32 cellular contexts compared by ENCODE assay signal in genomic region chr9:137851516-137852217, GRCh38. TPM values are rescaled to one million over a fixed set of nuclear protein-coding genes. Genes with fewer than 3 reads are reported as not detected.
"Had no signal": no experiment of that assay in that cellular context is flagged by ENCODE, and none has a peak within 500 bp of the region (broad histone marks: within the 10 kb centered on the region; RNA-seq: fewer than 3 reads in every experiment).

No MANE protein-coding gene starts in this region.

- H3K36me3 ChIP-seq: adrenal gland, neutrophil, ovary, prostate gland, stomach, thyroid gland, upper lobe of right lung had no signal

- H3K27ac Mint-ChIP-seq: activated naive CD8-positive, alpha-beta T cell; effector memory CD8-positive, alpha-beta T cell; mesothelial cell of epicardium; nephron progenitor cell; stimulated activated naive B cell treated with anti-CD40 and anti-IgM and Interleukin-4, amounts not matched to agents 10 μg/mL and 1 μg/mL and 100 μg/mL, for 72 hours; T-helper 17 cell had no signal

- H3K4me1 ChIP-seq: adrenal gland, prostate gland, stomach, thyroid gland, upper lobe of right lung had no signal

- FAIRE-seq: endothelial cell of umbilical vein, kidney had no signal

- H3K4me3 ChIP-seq: adrenal gland, ovary, prostate gland, stomach, thyroid gland, upper lobe of right lung had no signal

- H3K4me3 Mint-ChIP-seq: activated naive CD8-positive, alpha-beta T cell; effector memory CD8-positive, alpha-beta T cell; mesothelial cell of epicardium; naive B cell; nephron progenitor cell; stimulated activated naive B cell treated with anti-CD40 and anti-IgM and Interleukin-4, amounts not matched to agents 10 μg/mL and 1 μg/mL and 100 μg/mL, for 72 hours; T-helper 17 cell had no signal

- H3K27me3 ChIP-seq: adrenal gland, neutrophil, ovary, stomach, thyroid gland, upper lobe of right lung had no signal

- H3K27me3 Mint-ChIP-seq: activated naive CD8-positive, alpha-beta T cell; stimulated activated naive B cell treated with anti-CD40 and anti-IgM and Interleukin-4, amounts not matched to agents 10 μg/mL and 1 μg/mL and 100 μg/mL, for 72 hours; T-helper 17 cell had no signal

- ATAC-seq: effector memory CD8-positive, alpha-beta T cell; left colon; right cardiac atrium; stimulated activated naive B cell treated with anti-CD40 and anti-IgM and Interleukin-4, amounts not matched to agents 10 μg/mL and 1 μg/mL and 100 μg/mL, for 72 hours; T-helper 17 cell; upper lobe of right lung had no signal

- H3K27ac ChIP-seq: adrenal gland, neutrophil, ovary, prostate gland, stomach, thyroid gland, upper lobe of right lung, VCaP had no signal

- DNase-seq: activated CD4-positive, alpha-beta T cell treated with anti-CD3 and anti-CD28 coated beads for 4 hours; activated CD4-positive, alpha-beta T cell treated with anti-CD3 and anti-CD28 coated beads, Interleukin-2, amount 50 U/mL, for 48 hours; activated CD8-positive, alpha-beta memory T cell treated with anti-CD3 and anti-CD28 coated beads for 24 hours; activated effector memory CD4-positive, alpha-beta T cell treated with Interleukin-2 at 50 U/mL for 16 hours; activated naive CD4-positive, alpha-beta T cell treated with Interleukin-2 at 50 U/mL for 16 hours; adrenal gland; cortex of kidney; effector memory CD8-positive, alpha-beta T cell; foreskin fibroblast; head of caudate nucleus; hippocampal formation; kidney; left colon; mammary epithelial cell; naive B cell; nephron progenitor cell; ovary; right cardiac atrium; stimulated activated CD4-positive, alpha-beta T cell treated with anti-CD3 and anti-CD28 coated beads, Interleukin-15, amount 100 ng/mL, for 24 hours; stimulated activated CD4-positive, alpha-beta T cell treated with anti-CD3 and anti-CD28 coated beads, Interleukin-2, amount 100 ng/mL, for 24 hours; stimulated activated naive B cell treated with anti-CD40 and anti-IgM and Interleukin-4, amounts not matched to agents 10 μg/mL and 1 μg/mL and 100 μg/mL, for 72 hours; stomach; T-helper 17 cell; thyroid gland; upper lobe of right lung had no signal

- H3K4me1 Mint-ChIP-seq: mesothelial cell of epicardium; naive B cell; nephron progenitor cell; stimulated activated naive B cell treated with anti-CD40 and anti-IgM and Interleukin-4, amounts not matched to agents 10 μg/mL and 1 μg/mL and 100 μg/mL, for 72 hours; T-helper 17 cell had no signal

- H3K9me3 ChIP-seq: neutrophil, ovary, prostate gland, thyroid gland had no signal

RNA-seq across cellular contexts. Expression of gene CACNA1B, which starts 25.9 kb away (rescaled TPM):
- polyA plus RNA-seq: liver, mammary epithelial cell had no signal
